Comparison of ENCODE assay signal across 1 cellular context in the genomic region with DNA sequence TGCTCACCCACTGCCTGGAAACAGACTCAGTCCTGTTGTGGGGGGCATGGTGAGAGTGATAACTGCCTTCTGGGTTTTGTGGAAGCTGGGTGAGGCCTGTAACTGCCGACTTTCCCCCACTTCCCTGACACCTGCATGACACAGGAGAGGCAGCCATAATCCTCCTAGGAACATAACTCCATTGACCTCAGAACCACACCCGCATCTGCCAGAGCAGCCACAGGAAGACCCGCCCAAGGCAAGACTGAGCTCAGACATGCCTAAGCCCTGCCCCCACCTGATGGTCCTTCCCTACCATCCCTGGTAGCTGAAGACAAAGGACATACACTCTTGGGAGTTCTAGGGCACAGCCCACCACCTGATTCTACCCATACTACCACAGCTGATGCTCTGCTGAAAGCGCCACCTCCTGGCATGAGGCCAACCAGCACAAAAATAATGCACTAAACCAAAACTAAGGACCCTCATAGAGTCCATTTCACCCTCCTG.
TF ChIP-seq lines count a peak whose summit lies in the region.

No MANE protein-coding gene starts in this region.

TF ChIP-seq in WTC11, 78 proteins besides CTCF, POLR2A, EP300 and RAD21:
- TF ChIP-seq ZNF671 (CRISPR knock-in tag; IDR thresholded peaks at IDR 0.05) (no peak), NFATC4 (CRISPR knock-in tag; IDR thresholded peaks at IDR 0.05) (no peak), GRHL2 (CRISPR knock-in tag; IDR thresholded peaks at IDR 0.05; ENCODE audit: insufficient replicate concordance, severe bottlenecking) (no peak), ELF4 (CRISPR knock-in tag; IDR thresholded peaks at IDR 0.05; ENCODE audit: low read depth) (no peak), IRF1 (CRISPR knock-in tag; IDR thresholded peaks at IDR 0.05) (no peak), AFF4 (CRISPR knock-in tag; IDR thresholded peaks at IDR 0.05; ENCODE audit: borderline replicate concordance) (no peak), NFE2L1 (CRISPR knock-in tag; IDR thresholded peaks at IDR 0.05) (no peak)
- TF ChIP-seq, protein P1, sequence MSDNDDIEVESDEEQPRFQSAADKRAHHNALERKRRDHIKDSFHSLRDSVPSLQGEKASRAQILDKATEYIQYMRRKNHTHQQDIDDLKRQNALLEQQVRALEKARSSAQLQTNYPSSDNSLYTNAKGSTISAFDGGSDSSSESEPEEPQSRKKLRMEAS (CRISPR knock-in tag; IDR thresholded peaks at IDR 0.05), result no peak
- TF ChIP-seq, protein P2, sequence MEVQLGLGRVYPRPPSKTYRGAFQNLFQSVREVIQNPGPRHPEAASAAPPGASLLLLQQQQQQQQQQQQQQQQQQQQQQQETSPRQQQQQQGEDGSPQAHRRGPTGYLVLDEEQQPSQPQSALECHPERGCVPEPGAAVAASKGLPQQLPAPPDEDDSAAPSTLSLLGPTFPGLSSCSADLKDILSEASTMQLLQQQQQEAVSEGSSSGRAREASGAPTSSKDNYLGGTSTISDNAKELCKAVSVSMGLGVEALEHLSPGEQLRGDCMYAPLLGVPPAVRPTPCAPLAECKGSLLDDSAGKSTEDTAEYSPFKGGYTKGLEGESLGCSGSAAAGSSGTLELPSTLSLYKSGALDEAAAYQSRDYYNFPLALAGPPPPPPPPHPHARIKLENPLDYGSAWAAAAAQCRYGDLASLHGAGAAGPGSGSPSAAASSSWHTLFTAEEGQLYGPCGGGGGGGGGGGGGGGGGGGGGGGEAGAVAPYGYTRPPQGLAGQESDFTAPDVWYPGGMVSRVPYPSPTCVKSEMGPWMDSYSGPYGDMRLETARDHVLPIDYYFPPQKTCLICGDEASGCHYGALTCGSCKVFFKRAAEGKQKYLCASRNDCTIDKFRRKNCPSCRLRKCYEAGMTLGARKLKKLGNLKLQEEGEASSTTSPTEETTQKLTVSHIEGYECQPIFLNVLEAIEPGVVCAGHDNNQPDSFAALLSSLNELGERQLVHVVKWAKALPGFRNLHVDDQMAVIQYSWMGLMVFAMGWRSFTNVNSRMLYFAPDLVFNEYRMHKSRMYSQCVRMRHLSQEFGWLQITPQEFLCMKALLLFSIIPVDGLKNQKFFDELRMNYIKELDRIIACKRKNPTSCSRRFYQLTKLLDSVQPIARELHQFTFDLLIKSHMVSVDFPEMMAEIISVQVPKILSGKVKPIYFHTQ (CRISPR knock-in tag; IDR thresholded peaks at IDR 0.05), result no peak
